ENCODE assay signal across 14 cellular contexts in genomic region chr4:81215936-81216335, GRCh38. TPM values are rescaled to one million over a fixed set of nuclear protein-coding genes. Genes with fewer than 3 reads are reported as not detected.
DNase-seq lines count a peak whose midpoint lies in the region; ATAC-seq and TF ChIP-seq lines count a peak whose summit lies in the region.
"Had no signal": no experiment of that assay in that cellular context is flagged by ENCODE, and none has a peak within 500 bp of the region (broad histone marks: within the 10 kb centered on the region; RNA-seq: fewer than 3 reads in every experiment).

No MANE protein-coding gene starts in this region.

- no CpG with 5 or more reads among the region's 4 CpGs for WGBS in IMR-90 (ENCODE audit: extremely low coverage in 2 of 2, insufficient read length in 1 of 2), 2 experiments

- H3K27ac Mint-ChIP-seq in mesothelial cell of epicardium = no peak overlapping the region
- no peak overlapping the region for H3K27ac Mint-ChIP-seq in natural killer cell

- dilution Hi-C loops in IMR-90 (cut with HindIII; ENCODE audit: low sequenced_read_pairs, unreplicated experiment) = no loop called here

- H3K4me1 ChIP-seq in IMR-90 (ENCODE audit: control insufficient read depth, insufficient read depth, low read length) = peaks cover 2% of the 10 kb centered on the region; the same call in 1 of the 2 replicates
- H3K4me1 ChIP-seq: psoas muscle had no signal

- no peak overlapping the region for H2BK20ac ChIP-seq in IMR-90 (ENCODE audit: low read depth, low read length)

- H3K23ac ChIP-seq in IMR-90 (ENCODE audit: low read depth, low read length) = no peak overlapping the region; the same call in 1 of the 2 replicates

- H4K8ac ChIP-seq in IMR-90 (ENCODE audit: low read depth in 2 of 2, low read length in 2 of 2) = peak overlapping the region; percentile 58 to 67; a peak in 3 of 4 replicates

- H3K36me3 ChIP-seq in IMR-90 (ENCODE audit: control insufficient read depth, insufficient read depth, low read length) (no peaks in the 10 kb centered on the region), brain microvascular endothelial cell (replicated peaks) (no peaks in the 10 kb centered on the region)
- H3K36me3 ChIP-seq: stomach had no signal

- H3K14ac ChIP-seq in IMR-90 (replicated peaks; ENCODE audit: low read depth, low read length) = peak overlapping the region; percentile 51; the same call in 1 of the 2 replicates

- H2AK5ac ChIP-seq in IMR-90 (ENCODE audit: low read depth, low read length) = no peak overlapping the region

- H3K4me3 Mint-ChIP-seq in mesothelial cell of epicardium = peak overlapping the region; percentile 59
- no peak overlapping the region for H3K4me3 Mint-ChIP-seq in natural killer cell

- peaks cover 10% of the 10 kb centered on the region for H3K4me1 Mint-ChIP-seq in mesothelial cell of epicardium
- H3K4me1 Mint-ChIP-seq in natural killer cell = no peaks in the 10 kb centered on the region

- H3K27me3 ChIP-seq in IMR-90 (ENCODE audit: control insufficient read depth, insufficient read depth, low read length) (peaks cover 2% of the 10 kb centered on the region; the same call in 1 of the 2 replicates), brain microvascular endothelial cell (replicated peaks) (peaks cover 9% of the 10 kb centered on the region)

- no peaks in the 10 kb centered on the region for H4K20me1 ChIP-seq in IMR-90 (ENCODE audit: insufficient read depth, low read length)

- H2AK9ac ChIP-seq in IMR-90 (replicated peaks; ENCODE audit: low read depth, low read length, poor library complexity) = no peak overlapping the region

- peak overlapping the region; percentile 86; the same call in 1 of the 2 replicates for H3K9ac ChIP-seq in IMR-90 (ENCODE audit: low read depth, low read length)

- peak overlapping the region; percentile 78; the same call in 1 of the 3 replicates for H2BK15ac ChIP-seq in IMR-90 (ENCODE audit: low read depth, low read length)

- H3K27ac ChIP-seq in IMR-90 (ENCODE audit: insufficient read depth, low read length) = peak overlapping the region; percentile 18; the same call in 1 of the 2 replicates
- no peak overlapping the region for H3K27ac ChIP-seq in brain microvascular endothelial cell
- H3K27ac ChIP-seq: psoas muscle, RWPE1, stomach had no signal

- no peak overlapping the region for H2BK5ac ChIP-seq in IMR-90 (ENCODE audit: low read depth, low read length, poor library complexity, severe bottlenecking)

- H3K4me3 ChIP-seq in IMR-90 (ENCODE audit: insufficient read depth, low read depth, low read length) (no peak overlapping the region), brain microvascular endothelial cell (ENCODE audit: low read depth, low read length) (peak overlapping the region; percentile 47)

- intact Hi-C loops in IMR-90 (cut with micrococcal nuclease) (loop anchor here (1.0 kb wide), 1 partner anchor 135 kb away; no protein-coding TSS in a partner anchor), natural killer cell (cut with micrococcal nuclease) (no loop called here)

- in situ Hi-C loops in IMR-90 (cut with MboI; ENCODE audit: low sequenced_read_pairs) = no loop called here
- in situ Hi-C loops in brain microvascular endothelial cell (cut with HindIII; ENCODE audit: low pct_ligation_motif_present, low sequenced_read_pairs) = no loop called here

- 0 out of 2 replicates have a peak overlapping the region, but pooled peaks have one; percentile 0 for H4K5ac ChIP-seq in IMR-90 (ENCODE audit: low read depth, low read length)

- TF ChIP-seq CTCF in AG09319 (IDR thresholded peaks at IDR 0.05; ENCODE audit: low read depth, low read length) = peak; percentile 5
- TF ChIP-seq CTCF in IMR-90 (conservative IDR thresholded peaks at IDR 0.05; ENCODE audit: low read depth, low read length) = no peak
- TF ChIP-seq CTCF in brain microvascular endothelial cell (IDR thresholded peaks at IDR 0.05; ENCODE audit: low read depth, low read length, missing control alignments) = peak; percentile 15
- no peak for TF ChIP-seq CTCF in mesothelial cell of epicardium (IDR thresholded peaks at IDR 0.05; ENCODE audit: unreplicated experiment)
- TF ChIP-seq CTCF in natural killer cell (IDR thresholded peaks at IDR 0.05) = no peak

- H3K27me3 Mint-ChIP-seq in mesothelial cell of epicardium (ENCODE audit: low read depth) (peaks cover 66% of the 10 kb centered on the region), natural killer cell (ENCODE audit: low read depth in 2 of 2) (peaks cover 0 to 11% of the 10 kb centered on the region in 2 donors)

- no TSS peak for BruUV-seq in IMR-90 (replicated peaks; lab: Mats Ljungman, UMichigan)

- peak overlapping the region; percentile 30; the same call in 1 of the 2 replicates for H3K4me2 ChIP-seq in IMR-90 (ENCODE audit: low read depth, low read length)

- no peak for TF ChIP-seq RAD21 in IMR-90 (IDR thresholded peaks at IDR 0.05; ENCODE audit: low read length)

- CTCF ChIA-PET in IMR-90 (lab: Yijun Ruan, JAX) = interaction anchor here (0.8 kb wide), 1 partner anchor 136 kb away, joined by 3 read pairs; no protein-coding TSS in a partner anchor

- DNase-seq in AG09319 (ENCODE audit: extremely low read depth, low read depth) (no peak), IMR-90 (no peak), brain microvascular endothelial cell (no peak), mesothelial cell of epicardium (ENCODE audit: low spot score in 2 of 2, unreplicated experiment in 2 of 2) (no peak), NCI-H510A treated with DMSO at 0.1 percent for 48 hours (lab: John Stamatoyannopoulos, UW) (no peak), pons (ENCODE audit: low spot score) (no peak), GF-D8 (lab: John Stamatoyannopoulos, UW) (no peak), natural killer cell (no peak)
- DNase-seq: effector memory CD4-positive, alpha-beta T cell; NCI-H446; psoas muscle; stimulated activated CD4-positive, alpha-beta T cell treated with anti-CD3 and anti-CD28 coated beads, Interleukin-4, amount 100 ng/mL, for 1 hour; stomach had no signal

- H2BK120ac ChIP-seq in IMR-90 (ENCODE audit: low read depth, low read length) = peak overlapping the region; percentile 84; the same call in 1 of the 2 replicates

- H4K91ac ChIP-seq in IMR-90 (ENCODE audit: insufficient read depth, low read depth, low read length) = no peak overlapping the region

- H3K36me3 Mint-ChIP-seq in mesothelial cell of epicardium (no peaks in the 10 kb centered on the region), natural killer cell (no peaks in the 10 kb centered on the region)

- no peak overlapping the region for H3K18ac ChIP-seq in IMR-90 (ENCODE audit: low read depth, low read length)

- H3K4ac ChIP-seq in IMR-90 (ENCODE audit: low read depth, low read length) = no peak overlapping the region

- H3K9me3 Mint-ChIP-seq in mesothelial cell of epicardium (no peaks in the 10 kb centered on the region), natural killer cell (peaks cover 3 to 6% of the 10 kb centered on the region in 2 donors)

- H2AFZ ChIP-seq in IMR-90 (replicated peaks; ENCODE audit: low read length, poor library complexity) = peak overlapping the region; percentile 11

- POLR2A ChIA-PET in IMR-90 (lab: Charles Lee; ENCODE audit: unreplicated experiment) = no interaction called here

- H3K9me3 ChIP-seq in IMR-90 (ENCODE audit: control insufficient read depth, insufficient read depth, low read length) = no peaks in the 10 kb centered on the region
- H3K9me3 ChIP-seq: psoas muscle, stomach had no signal

- H3K9me1 ChIP-seq in IMR-90 (ENCODE audit: insufficient read depth, low read length) = no peaks in the 10 kb centered on the region

- H3K79me1 ChIP-seq in IMR-90 (ENCODE audit: low read depth in 1 of 2, low read length in 2 of 2) = no peaks in the 10 kb centered on the region

- no peak for TF ChIP-seq POLR2A in IMR-90 (IDR thresholded peaks at IDR 0.05; ENCODE audit: low read depth, low read length)

- no peak overlapping the region for H3K56ac ChIP-seq in IMR-90 (ENCODE audit: extremely low read depth, insufficient read depth, low read length)

- ATAC-seq in IMR-90 (ENCODE audit: low read depth) = no peak
- ATAC-seq in natural killer cell = no peak
- ATAC-seq: psoas muscle had no signal

TF ChIP-seq in IMR-90, 13 proteins besides CTCF, POLR2A, EP300 and RAD21:
- TF ChIP-seq MXI1 (IDR thresholded peaks at IDR 0.05; ENCODE audit: borderline replicate concordance, low read depth, low read length) = no peak
- no peak for TF ChIP-seq SMC3 (IDR thresholded peaks at IDR 0.05; ENCODE audit: low read depth, low read length)
- no peak for TF ChIP-seq ELK1 (IDR thresholded peaks at IDR 0.05; ENCODE audit: borderline replicate concordance, low read depth, low read length)
- no peak for TF ChIP-seq CEBPB (IDR thresholded peaks at IDR 0.05; ENCODE audit: low read depth, low read length)
- no peak for TF ChIP-seq CHD1 (IDR thresholded peaks at IDR 0.05; ENCODE audit: low read depth, low read length)
- no peak for TF ChIP-seq BHLHE40 (IDR thresholded peaks at IDR 0.05; ENCODE audit: low read depth, low read length)
- TF ChIP-seq RFX5 (IDR thresholded peaks at IDR 0.05; ENCODE audit: low read depth, low read length) = no peak
- TF ChIP-seq, protein P1, sequence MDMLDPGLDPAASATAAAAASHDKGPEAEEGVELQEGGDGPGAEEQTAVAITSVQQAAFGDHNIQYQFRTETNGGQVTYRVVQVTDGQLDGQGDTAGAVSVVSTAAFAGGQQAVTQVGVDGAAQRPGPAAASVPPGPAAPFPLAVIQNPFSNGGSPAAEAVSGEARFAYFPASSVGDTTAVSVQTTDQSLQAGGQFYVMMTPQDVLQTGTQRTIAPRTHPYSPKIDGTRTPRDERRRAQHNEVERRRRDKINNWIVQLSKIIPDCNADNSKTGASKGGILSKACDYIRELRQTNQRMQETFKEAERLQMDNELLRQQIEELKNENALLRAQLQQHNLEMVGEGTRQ (IDR thresholded peaks at IDR 0.05; ENCODE audit: low read depth, low read length) = no peak
- no peak for TF ChIP-seq FOS (IDR thresholded peaks at IDR 0.05; ENCODE audit: low read depth, low read length)
- TF ChIP-seq MAFK (IDR thresholded peaks at IDR 0.05; ENCODE audit: low read depth, low read length) = no peak

RNA-seq across cellular contexts. Expression of gene PRKG2, which starts 0.9 kb away (rescaled TPM):
- total RNA-seq in IMR-90 (2012; rRNA removed) = 2.0 and 2.2 TPM in 2 replicates
- 0.27 and 0.44 TPM in 2 replicates for polyA plus RNA-seq in IMR-90 (2012; rRNA removed)
- 0.12 and 0.24 TPM in 2 replicates for polyA plus RNA-seq in IMR-90 (2012; cell fraction: cytosol; rRNA removed)
- 0.09 and 0.41 TPM in 2 replicates for polyA plus RNA-seq in IMR-90 (2012; cell fraction: nucleus; rRNA removed; ENCODE audit: low replicate concordance)
- total RNA-seq in mesothelial cell of epicardium = 0.83 to 1.6 TPM (median 0.90 TPM) in 3 replicates
- 1 to 10 TPM in 1 of 3 donors, under 1 TPM in 2; 0.09 to 1.2 (median 0.15) TPM for total RNA-seq in natural killer cell

Comparison
In these comparisons a context has a peak if more than half of its experiments do, and no peak if none do; other contexts are left out.
1. CTCF ChIP-seq: peak in AG09319 (single experiment) and brain microvascular endothelial cell (single experiment); none in IMR-90 (single experiment), mesothelial cell of epicardium (single experiment) and natural killer cell (single experiment).